In the genomic region with DNA sequence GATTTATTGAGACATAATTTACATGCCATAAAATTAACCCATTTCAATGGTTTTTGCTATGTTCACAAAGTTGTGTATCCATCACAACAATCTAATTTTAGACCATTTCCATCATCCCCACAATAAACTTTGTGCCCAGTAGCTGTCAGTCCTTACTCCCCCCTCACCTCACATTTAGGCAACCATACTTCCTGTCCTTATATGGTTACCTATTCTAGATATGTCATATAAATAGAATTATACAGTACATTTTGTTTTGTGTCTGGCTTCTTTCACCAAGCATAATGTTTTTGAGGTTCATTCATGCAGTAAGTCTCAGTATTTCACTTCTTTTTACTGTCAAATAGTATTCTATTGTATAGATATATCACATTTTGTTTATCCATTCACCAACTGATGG, we compare ENCODE assay signal across 31 cellular contexts.
"Had no signal": no experiment of that assay in that cellular context is flagged by ENCODE, and none has a peak within 500 bp of the region (broad histone marks: within the 10 kb centered on the region; RNA-seq: fewer than 3 reads in every experiment).

No MANE protein-coding gene starts in this region.

- H3K27me3 Mint-ChIP-seq: activated naive CD8-positive, alpha-beta T cell; brain had no signal

- H2AFZ ChIP-seq: PC-9 had no signal

- H3K27ac ChIP-seq: PC-9, RWPE1 had no signal

- H3K4me3 Mint-ChIP-seq: activated CD4-positive, alpha-beta memory T cell treated with anti-CD3 and anti-CD28 coated beads, Interleukin-2, amount 10 ng/mL, durations not matched to agents 7 days and 5 days; activated CD8-positive, alpha-beta memory T cell treated with anti-CD3 and anti-CD28 coated beads, Interleukin-2, amount 10 ng/mL, durations not matched to agents 7 days and 5 days; activated naive CD4-positive, alpha-beta T cell treated with anti-CD3 and anti-CD28 coated beads, Interleukin-2, amount 10 ng/mL, durations not matched to agents 7 days and 5 days; activated naive CD8-positive, alpha-beta T cell treated with anti-CD3 and anti-CD28 coated beads, Interleukin-2, amount 50 U/mL, for 24 hours; brain; T-helper 2 cell treated with Interferon-gamma antibody and Interleukin-4, amounts not matched to agents 5 μg/mL and 100 μg/mL, for 36 hours had no signal

- H3K4me1 Mint-ChIP-seq: activated CD4-positive, alpha-beta memory T cell treated with anti-CD3 and anti-CD28 coated beads, Interleukin-2, amount 10 ng/mL, durations not matched to agents 7 days and 5 days; activated naive CD4-positive, alpha-beta T cell treated with anti-CD3 and anti-CD28 coated beads, Interleukin-2, amount 10 ng/mL, durations not matched to agents 7 days and 5 days; brain had no signal

- FAIRE-seq: bronchial epithelial cell, RCC 7860, TTC549 had no signal

- H3K4me2 ChIP-seq: PC-9 had no signal

- H3K27ac Mint-ChIP-seq: activated CD4-positive, alpha-beta memory T cell treated with anti-CD3 and anti-CD28 coated beads, Interleukin-2, amount 10 ng/mL, durations not matched to agents 7 days and 5 days; activated CD8-positive, alpha-beta memory T cell treated with anti-CD3 and anti-CD28 coated beads, Interleukin-2, amount 10 ng/mL, durations not matched to agents 7 days and 5 days; activated naive CD4-positive, alpha-beta T cell treated with anti-CD3 and anti-CD28 coated beads, Interleukin-2, amount 10 ng/mL, durations not matched to agents 7 days and 5 days; activated naive CD8-positive, alpha-beta T cell; activated naive CD8-positive, alpha-beta T cell treated with anti-CD3 and anti-CD28 coated beads, Interleukin-2, amount 50 U/mL, for 24 hours; brain; T-helper 2 cell treated with Interferon-gamma antibody and Interleukin-4, amounts not matched to agents 5 μg/mL and 100 μg/mL, for 36 hours had no signal

- ATAC-seq: activated CD4-positive, CD25-positive, alpha-beta regulatory T cell treated with anti-CD3 and anti-CD28 coated beads, Interleukin-2, amount 50 U/mL, for 24 hours; activated CD8-positive, alpha-beta memory T cell treated with anti-CD3 and anti-CD28 coated beads, Interleukin-2, amount 10 ng/mL, durations not matched to agents 7 days and 5 days; activated naive CD8-positive, alpha-beta T cell treated with anti-CD3 and anti-CD28 coated beads, Interleukin-2, amount 50 U/mL, for 24 hours; Right ventricle myocardium inferior had no signal

- DNase-seq: activated CD4-positive, alpha-beta memory T cell treated with anti-CD3 and anti-CD28 coated beads, Interleukin-2, amount 10 ng/mL, durations not matched to agents 7 days and 5 days; activated CD4-positive, alpha-beta T cell treated with anti-CD3 and anti-CD28 coated beads for 4 hours; activated CD8-positive, alpha-beta memory T cell treated with anti-CD3 and anti-CD28 coated beads for 24 hours; activated CD8-positive, alpha-beta memory T cell treated with anti-CD3 and anti-CD28 coated beads, Interleukin-2, amount 10 ng/mL, durations not matched to agents 7 days and 5 days; activated CD8-positive, alpha-beta memory T cell treated with anti-CD3 and anti-CD28 coated beads, Interleukin-2, amount 50 U/mL, for 48 hours; activated effector memory CD4-positive, alpha-beta T cell treated with Interleukin-2 at 50 U/mL for 16 hours; activated naive CD4-positive, alpha-beta T cell treated with anti-CD3 and anti-CD28 coated beads, Interleukin-2, amount 10 ng/mL, durations not matched to agents 7 days and 5 days; activated naive CD8-positive, alpha-beta T cell treated with anti-CD3 and anti-CD28 coated beads, Interleukin-2, amount 50 U/mL, for 24 hours; activated T-cell treated with anti-CD3 and anti-CD28 coated beads, Interleukin-2, amount 50 U/mL, for 48 hours; anterior cingulate cortex; caudate nucleus; cerebellar nuclear complex; Karpas-422; NCI-H1105; NCI-H1417 treated with DMSO at 0.1 percent for 48 hours; NCI-H187 treated with DMSO at 0.1 percent for 48 hours; NCI-H2081; NCI-H345; NCI-H524 treated with DMSO at 0.1 percent for 48 hours; NCI-H748 treated with DMSO at 0.1 percent for 48 hours; NK-92 treated with Interleukin-12 subunit alpha and Interleukin-12 subunit beta, amount 100 ng/mL, for 24 hours; PC-9 had no signal

- H3K4me3 ChIP-seq: PC-9 had no signal
